Comparison of ENCODE assay signal across 1 cellular context in the genomic region with DNA sequence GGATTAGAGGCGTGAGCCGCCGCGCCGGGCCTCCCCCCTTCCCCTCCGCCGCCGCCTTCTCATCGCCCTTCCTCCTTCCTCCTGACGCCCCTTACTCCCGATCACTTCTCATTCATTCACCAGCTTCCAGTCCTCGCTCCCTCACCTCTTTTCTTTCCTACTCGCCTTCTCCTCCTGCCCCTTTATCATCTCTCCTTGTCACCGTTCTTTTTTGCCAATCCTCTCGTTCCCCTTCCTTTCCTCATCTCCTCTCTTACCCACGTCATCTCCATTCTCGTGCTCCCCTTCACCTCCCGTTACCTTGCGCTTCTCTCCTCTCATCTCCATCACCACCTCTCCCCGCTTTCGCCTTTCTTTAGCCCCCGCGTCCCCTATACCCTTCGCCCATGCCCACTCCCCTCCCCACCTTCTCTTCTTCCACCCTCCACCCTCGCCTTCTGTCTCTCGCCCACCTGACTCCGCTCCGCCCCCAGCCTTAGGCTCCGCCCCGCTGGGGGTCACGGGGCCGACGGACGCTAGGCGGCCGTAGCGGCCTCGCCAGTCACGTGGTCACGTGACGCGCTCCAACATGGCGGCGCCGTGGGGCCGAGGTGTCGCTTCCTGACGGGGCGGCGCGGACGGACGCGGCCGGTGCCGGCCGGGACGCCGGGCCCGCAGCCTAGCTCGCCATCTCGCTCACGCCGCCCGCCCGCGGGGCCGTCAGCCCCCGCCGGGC.
TF ChIP-seq lines count a peak whose summit lies in the region.

A gene (plus strand): TSS at position 544 of the 715 bp plus-strand sequence. CDS start 179 bp downstream, outside the sequence.

TF ChIP-seq in HepG2, 621 proteins besides CTCF, POLR2A, EP300 and RAD21 (continued from another document and continues in another):
- TF ChIP-seq, protein P1, sequence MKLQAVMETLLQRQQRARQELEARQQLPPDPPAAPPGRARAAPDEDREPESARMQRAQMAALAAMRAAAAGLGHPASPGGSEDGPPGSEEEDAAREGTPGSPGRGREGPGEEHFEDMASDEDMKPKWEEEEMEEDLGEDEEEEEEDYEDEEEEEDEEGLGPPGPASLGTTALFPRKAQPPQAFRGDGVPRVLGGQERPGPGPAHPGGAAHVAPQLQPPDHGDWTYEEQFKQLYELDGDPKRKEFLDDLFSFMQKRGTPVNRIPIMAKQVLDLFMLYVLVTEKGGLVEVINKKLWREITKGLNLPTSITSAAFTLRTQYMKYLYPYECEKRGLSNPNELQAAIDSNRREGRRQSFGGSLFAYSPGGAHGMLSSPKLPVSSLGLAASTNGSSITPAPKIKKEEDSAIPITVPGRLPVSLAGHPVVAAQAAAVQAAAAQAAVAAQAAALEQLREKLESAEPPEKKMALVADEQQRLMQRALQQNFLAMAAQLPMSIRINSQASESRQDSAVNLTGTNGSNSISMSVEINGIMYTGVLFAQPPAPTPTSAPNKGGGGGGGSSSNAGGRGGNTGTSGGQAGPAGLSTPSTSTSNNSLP (IDR thresholded peaks at IDR 0.05; ENCODE audit: low read depth, low read length), result peak; percentile 67; the same call in 1 of the 2 replicates
- no peak for TF ChIP-seq TP53 (CRISPR knock-in tag; conservative IDR thresholded peaks at IDR 0.05)
- TF ChIP-seq, protein P2, sequence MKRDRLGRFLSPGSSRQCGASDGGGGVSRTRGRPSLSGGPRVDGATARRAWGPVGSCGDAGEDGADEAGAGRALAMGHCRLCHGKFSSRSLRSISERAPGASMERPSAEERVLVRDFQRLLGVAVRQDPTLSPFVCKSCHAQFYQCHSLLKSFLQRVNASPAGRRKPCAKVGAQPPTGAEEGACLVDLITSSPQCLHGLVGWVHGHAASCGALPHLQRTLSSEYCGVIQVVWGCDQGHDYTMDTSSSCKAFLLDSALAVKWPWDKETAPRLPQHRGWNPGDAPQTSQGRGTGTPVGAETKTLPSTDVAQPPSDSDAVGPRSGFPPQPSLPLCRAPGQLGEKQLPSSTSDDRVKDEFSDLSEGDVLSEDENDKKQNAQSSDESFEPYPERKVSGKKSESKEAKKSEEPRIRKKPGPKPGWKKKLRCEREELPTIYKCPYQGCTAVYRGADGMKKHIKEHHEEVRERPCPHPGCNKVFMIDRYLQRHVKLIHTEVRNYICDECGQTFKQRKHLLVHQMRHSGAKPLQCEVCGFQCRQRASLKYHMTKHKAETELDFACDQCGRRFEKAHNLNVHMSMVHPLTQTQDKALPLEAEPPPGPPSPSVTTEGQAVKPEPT (CRISPR knock-in tag; IDR thresholded peaks at IDR 0.05; ENCODE audit: low read depth), result peak; percentile 97
- TF ChIP-seq TAF1 (CRISPR knock-in tag; IDR thresholded peaks at IDR 0.05), result peak; percentile 93
- TF ChIP-seq ZSCAN30 (CRISPR knock-in tag; IDR thresholded peaks at IDR 0.05), result no peak
- peak; percentile 88 for TF ChIP-seq ERF (CRISPR knock-in tag; IDR thresholded peaks at IDR 0.05)
- peak; percentile 90 for TF ChIP-seq TOPORS (CRISPR knock-in tag; IDR thresholded peaks at IDR 0.05)
- no peak for TF ChIP-seq SNAI1 (CRISPR knock-in tag; IDR thresholded peaks at IDR 0.05; ENCODE audit: borderline replicate concordance)
- TF ChIP-seq ZNF605 (CRISPR knock-in tag; IDR thresholded peaks at IDR 0.05), result peak; percentile 81
- TF ChIP-seq ADNP (CRISPR knock-in tag; IDR thresholded peaks at IDR 0.05), result no peak; the same call in 1 of the 2 replicates
- TF ChIP-seq, protein P3, sequence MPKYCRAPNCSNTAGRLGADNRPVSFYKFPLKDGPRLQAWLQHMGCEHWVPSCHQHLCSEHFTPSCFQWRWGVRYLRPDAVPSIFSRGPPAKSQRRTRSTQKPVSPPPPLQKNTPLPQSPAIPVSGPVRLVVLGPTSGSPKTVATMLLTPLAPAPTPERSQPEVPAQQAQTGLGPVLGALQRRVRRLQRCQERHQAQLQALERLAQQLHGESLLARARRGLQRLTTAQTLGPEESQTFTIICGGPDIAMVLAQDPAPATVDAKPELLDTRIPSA (CRISPR knock-in tag; IDR thresholded peaks at IDR 0.05; ENCODE audit: borderline replicate concordance), result no peak
- peak; percentile 99 for TF ChIP-seq ZKSCAN5 (CRISPR knock-in tag; IDR thresholded peaks at IDR 0.05)
- TF ChIP-seq SMC3 (IDR thresholded peaks at IDR 0.05; ENCODE audit: low read length), result no peak
- TF ChIP-seq MAZ (IDR thresholded peaks at IDR 0.05; ENCODE audit: borderline replicate concordance, low read depth, low read length), result 0 out of 2 replicates have a peak, but pooled peaks have one; percentile 27
- peak; percentile 99 for TF ChIP-seq MAZ (CRISPR knock-in tag; IDR thresholded peaks at IDR 0.05; ENCODE audit: low read depth)
- TF ChIP-seq KLF12 (CRISPR knock-in tag; IDR thresholded peaks at IDR 0.05; ENCODE audit: borderline replicate concordance), result peak; percentile 36; the same call in 1 of the 2 replicates
- TF ChIP-seq PHB2 (IDR thresholded peaks at IDR 0.05; ENCODE audit: partially characterized antibody), result peak; percentile 98
- TF ChIP-seq GFI1 (CRISPR knock-in tag; IDR thresholded peaks at IDR 0.05; ENCODE audit: borderline replicate concordance), result 0 out of 2 replicates have a peak, but pooled peaks have one; percentile 7
- peak; percentile 44 for TF ChIP-seq TEAD3 (CRISPR knock-in tag; optimal IDR thresholded peaks at IDR 0.05; ENCODE audit: borderline replicate concordance)
- TF ChIP-seq ATF1 (CRISPR knock-in tag; IDR thresholded peaks at IDR 0.05), result no peak
- no peak for TF ChIP-seq HNF4G (IDR thresholded peaks at IDR 0.05; ENCODE audit: borderline replicate concordance, low read depth, low read length)
- 0 out of 2 replicates have a peak, but pooled peaks have one; percentile 30 for TF ChIP-seq HNF4G (CRISPR knock-in tag; IDR thresholded peaks at IDR 0.05; ENCODE audit: borderline replicate concordance, low read depth)
- TF ChIP-seq ZNF724P (CRISPR knock-in tag; IDR thresholded peaks at IDR 0.05; ENCODE audit: borderline replicate concordance), result peak; percentile 71
- TF ChIP-seq, protein P4, sequence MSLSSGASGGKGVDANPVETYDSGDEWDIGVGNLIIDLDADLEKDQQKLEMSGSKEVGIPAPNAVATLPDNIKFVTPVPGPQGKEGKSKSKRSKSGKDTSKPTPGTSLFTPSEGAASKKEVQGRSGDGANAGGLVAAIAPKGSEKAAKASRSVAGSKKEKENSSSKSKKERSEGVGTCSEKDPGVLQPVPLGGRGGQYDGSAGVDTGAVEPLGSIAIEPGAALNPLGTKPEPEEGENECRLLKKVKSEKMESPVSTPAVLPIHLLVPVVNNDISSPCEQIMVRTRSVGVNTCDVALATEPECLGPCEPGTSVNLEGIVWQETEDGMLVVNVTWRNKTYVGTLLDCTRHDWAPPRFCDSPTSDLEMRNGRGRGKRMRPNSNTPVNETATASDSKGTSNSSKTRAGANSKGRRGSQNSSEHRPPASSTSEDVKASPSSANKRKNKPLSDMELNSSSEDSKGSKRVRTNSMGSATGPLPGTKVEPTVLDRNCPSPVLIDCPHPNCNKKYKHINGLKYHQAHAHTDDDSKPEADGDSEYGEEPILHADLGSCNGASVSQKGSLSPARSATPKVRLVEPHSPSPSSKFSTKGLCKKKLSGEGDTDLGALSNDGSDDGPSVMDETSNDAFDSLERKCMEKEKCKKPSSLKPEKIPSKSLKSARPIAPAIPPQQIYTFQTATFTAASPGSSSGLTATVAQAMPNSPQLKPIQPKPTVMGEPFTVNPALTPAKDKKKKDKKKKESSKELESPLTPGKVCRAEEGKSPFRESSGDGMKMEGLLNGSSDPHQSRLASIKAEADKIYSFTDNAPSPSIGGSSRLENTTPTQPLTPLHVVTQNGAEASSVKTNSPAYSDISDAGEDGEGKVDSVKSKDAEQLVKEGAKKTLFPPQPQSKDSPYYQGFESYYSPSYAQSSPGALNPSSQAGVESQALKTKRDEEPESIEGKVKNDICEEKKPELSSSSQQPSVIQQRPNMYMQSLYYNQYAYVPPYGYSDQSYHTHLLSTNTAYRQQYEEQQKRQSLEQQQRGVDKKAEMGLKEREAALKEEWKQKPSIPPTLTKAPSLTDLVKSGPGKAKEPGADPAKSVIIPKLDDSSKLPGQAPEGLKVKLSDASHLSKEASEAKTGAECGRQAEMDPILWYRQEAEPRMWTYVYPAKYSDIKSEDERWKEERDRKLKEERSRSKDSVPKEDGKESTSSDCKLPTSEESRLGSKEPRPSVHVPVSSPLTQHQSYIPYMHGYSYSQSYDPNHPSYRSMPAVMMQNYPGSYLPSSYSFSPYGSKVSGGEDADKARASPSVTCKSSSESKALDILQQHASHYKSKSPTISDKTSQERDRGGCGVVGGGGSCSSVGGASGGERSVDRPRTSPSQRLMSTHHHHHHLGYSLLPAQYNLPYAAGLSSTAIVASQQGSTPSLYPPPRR (CRISPR knock-in tag; IDR thresholded peaks at IDR 0.05; ENCODE audit: borderline replicate concordance), result no peak; the same call in 1 of the 2 replicates
- peak; percentile 100 for TF ChIP-seq NBN (conservative IDR thresholded peaks at IDR 0.05)
- TF ChIP-seq ZNF776 (CRISPR knock-in tag; IDR thresholded peaks at IDR 0.05), result no peak; the same call in 1 of the 2 replicates
- TF ChIP-seq, protein P5, sequence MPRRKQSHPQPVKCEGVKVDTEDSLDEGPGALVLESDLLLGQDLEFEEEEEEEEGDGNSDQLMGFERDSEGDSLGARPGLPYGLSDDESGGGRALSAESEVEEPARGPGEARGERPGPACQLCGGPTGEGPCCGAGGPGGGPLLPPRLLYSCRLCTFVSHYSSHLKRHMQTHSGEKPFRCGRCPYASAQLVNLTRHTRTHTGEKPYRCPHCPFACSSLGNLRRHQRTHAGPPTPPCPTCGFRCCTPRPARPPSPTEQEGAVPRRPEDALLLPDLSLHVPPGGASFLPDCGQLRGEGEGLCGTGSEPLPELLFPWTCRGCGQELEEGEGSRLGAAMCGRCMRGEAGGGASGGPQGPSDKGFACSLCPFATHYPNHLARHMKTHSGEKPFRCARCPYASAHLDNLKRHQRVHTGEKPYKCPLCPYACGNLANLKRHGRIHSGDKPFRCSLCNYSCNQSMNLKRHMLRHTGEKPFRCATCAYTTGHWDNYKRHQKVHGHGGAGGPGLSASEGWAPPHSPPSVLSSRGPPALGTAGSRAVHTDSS (CRISPR knock-in tag; conservative IDR thresholded peaks at IDR 0.05), result no peak
- peak; percentile 20; the same call in 1 of the 2 replicates for TF ChIP-seq PITX1 (CRISPR knock-in tag; IDR thresholded peaks at IDR 0.05)
- TF ChIP-seq TSC22D2 (CRISPR knock-in tag; IDR thresholded peaks at IDR 0.05; ENCODE audit: borderline replicate concordance), result no peak; the same call in 1 of the 2 replicates
- TF ChIP-seq KMT2B (CRISPR knock-in tag; IDR thresholded peaks at IDR 0.05), result peak; percentile 78
- TF ChIP-seq, protein P6, sequence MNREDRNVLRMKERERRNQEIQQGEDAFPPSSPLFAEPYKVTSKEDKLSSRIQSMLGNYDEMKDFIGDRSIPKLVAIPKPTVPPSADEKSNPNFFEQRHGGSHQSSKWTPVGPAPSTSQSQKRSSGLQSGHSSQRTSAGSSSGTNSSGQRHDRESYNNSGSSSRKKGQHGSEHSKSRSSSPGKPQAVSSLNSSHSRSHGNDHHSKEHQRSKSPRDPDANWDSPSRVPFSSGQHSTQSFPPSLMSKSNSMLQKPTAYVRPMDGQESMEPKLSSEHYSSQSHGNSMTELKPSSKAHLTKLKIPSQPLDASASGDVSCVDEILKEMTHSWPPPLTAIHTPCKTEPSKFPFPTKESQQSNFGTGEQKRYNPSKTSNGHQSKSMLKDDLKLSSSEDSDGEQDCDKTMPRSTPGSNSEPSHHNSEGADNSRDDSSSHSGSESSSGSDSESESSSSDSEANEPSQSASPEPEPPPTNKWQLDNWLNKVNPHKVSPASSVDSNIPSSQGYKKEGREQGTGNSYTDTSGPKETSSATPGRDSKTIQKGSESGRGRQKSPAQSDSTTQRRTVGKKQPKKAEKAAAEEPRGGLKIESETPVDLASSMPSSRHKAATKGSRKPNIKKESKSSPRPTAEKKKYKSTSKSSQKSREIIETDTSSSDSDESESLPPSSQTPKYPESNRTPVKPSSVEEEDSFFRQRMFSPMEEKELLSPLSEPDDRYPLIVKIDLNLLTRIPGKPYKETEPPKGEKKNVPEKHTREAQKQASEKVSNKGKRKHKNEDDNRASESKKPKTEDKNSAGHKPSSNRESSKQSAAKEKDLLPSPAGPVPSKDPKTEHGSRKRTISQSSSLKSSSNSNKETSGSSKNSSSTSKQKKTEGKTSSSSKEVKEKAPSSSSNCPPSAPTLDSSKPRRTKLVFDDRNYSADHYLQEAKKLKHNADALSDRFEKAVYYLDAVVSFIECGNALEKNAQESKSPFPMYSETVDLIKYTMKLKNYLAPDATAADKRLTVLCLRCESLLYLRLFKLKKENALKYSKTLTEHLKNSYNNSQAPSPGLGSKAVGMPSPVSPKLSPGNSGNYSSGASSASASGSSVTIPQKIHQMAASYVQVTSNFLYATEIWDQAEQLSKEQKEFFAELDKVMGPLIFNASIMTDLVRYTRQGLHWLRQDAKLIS (CRISPR knock-in tag; IDR thresholded peaks at IDR 0.05), result no peak
- TF ChIP-seq, protein P7, sequence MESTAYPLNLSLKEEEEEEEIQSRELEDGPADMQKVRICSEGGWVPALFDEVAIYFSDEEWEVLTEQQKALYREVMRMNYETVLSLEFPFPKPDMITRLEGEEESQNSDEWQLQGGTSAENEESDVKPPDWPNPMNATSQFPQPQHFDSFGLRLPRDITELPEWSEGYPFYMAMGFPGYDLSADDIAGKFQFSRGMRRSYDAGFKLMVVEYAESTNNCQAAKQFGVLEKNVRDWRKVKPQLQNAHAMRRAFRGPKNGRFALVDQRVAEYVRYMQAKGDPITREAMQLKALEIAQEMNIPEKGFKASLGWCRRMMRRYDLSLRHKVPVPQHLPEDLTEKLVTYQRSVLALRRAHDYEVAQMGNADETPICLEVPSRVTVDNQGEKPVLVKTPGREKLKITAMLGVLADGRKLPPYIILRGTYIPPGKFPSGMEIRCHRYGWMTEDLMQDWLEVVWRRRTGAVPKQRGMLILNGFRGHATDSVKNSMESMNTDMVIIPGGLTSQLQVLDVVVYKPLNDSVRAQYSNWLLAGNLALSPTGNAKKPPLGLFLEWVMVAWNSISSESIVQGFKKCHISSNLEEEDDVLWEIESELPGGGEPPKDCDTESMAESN (CRISPR knock-in tag; conservative IDR thresholded peaks at IDR 0.05), result peak; percentile 75
- no peak for TF ChIP-seq KLF15 (CRISPR knock-in tag; IDR thresholded peaks at IDR 0.05; ENCODE audit: borderline replicate concordance)
